Comparison of ENCODE assay signal across 9 cellular contexts in genomic region chr11:124070906-124071621, GRCh38. TPM values are rescaled to one million over a fixed set of nuclear protein-coding genes. Genes with fewer than 3 reads are reported as not detected.
A peak's percentile ranks its signal among the peaks of the same experiment; 100 is the strongest.
DNase-seq lines count a peak whose midpoint lies in the region; ATAC-seq, FAIRE-seq and TF ChIP-seq lines count a peak whose summit lies in the region.
"Had no signal": no experiment of that assay in that cellular context is flagged by ENCODE, and none has a peak within 500 bp of the region (broad histone marks: within the 10 kb centered on the region; RNA-seq: fewer than 3 reads in every experiment).

No MANE protein-coding gene starts in this region.

- peak; percentile 78 for FAIRE-seq in pancreas (lab: Jason Lieb, UNC)

- H3K36me3 ChIP-seq in Peyer's patch: no peaks in the 10 kb centered on the region
- H3K36me3 ChIP-seq in pancreas: no peaks in the 10 kb centered on the region
- H3K36me3 ChIP-seq in upper lobe of left lung: no peaks in the 10 kb centered on the region

- H3K4me3 ChIP-seq in Peyer's patch (no peak overlapping the region), fibroblast of the aortic adventitia (ENCODE audit: low read depth, low read length) (no peak overlapping the region), pancreas (no peak overlapping the region), upper lobe of left lung (no peak overlapping the region)

- TF ChIP-seq POLR2A in Peyer's patch (IDR thresholded peaks at IDR 0.05) (no peak), upper lobe of left lung (IDR thresholded peaks at IDR 0.05) (no peak)

- H3K4me3 Mint-ChIP-seq in activated T-cell treated with anti-CD3 and anti-CD28 coated beads, Interleukin-2, amount 50 U/mL, for 72 hours: peak overlapping the region; percentile 16 to 72

- no peaks in the 10 kb centered on the region for H3K27me3 ChIP-seq in Peyer's patch
- no peaks in the 10 kb centered on the region for H3K27me3 ChIP-seq in pancreas
- peaks cover 0 to 6% (median 0%) of the 10 kb centered on the region in 4 donors for H3K27me3 ChIP-seq in upper lobe of left lung

- H3K36me3 Mint-ChIP-seq in activated T-cell treated with anti-CD3 and anti-CD28 coated beads, Interleukin-2, amount 50 U/mL, for 72 hours (ENCODE audit: insufficient read depth in 2 of 2): no peaks in the 10 kb centered on the region

- DNase-seq in DMS114 treated with DMSO at 0.1 percent for 48 hours (lab: John Stamatoyannopoulos, UW; ENCODE audit: unreplicated experiment): peak; percentile 46
- peak; percentile 66 for DNase-seq in GM20000 (ENCODE audit: low spot score)
- peak; percentile 35 to 76 (median 76) for DNase-seq in Peyer's patch
- peak; percentile 58 to 67 for DNase-seq in activated T-cell treated with anti-CD3 and anti-CD28 coated beads, Interleukin-2, amount 50 U/mL, for 72 hours
- peak; percentile 87 for DNase-seq in fibroblast of the aortic adventitia (ENCODE audit: low read depth)
- peak; percentile 52 to 80 (median 66) for DNase-seq in pancreas
- DNase-seq in upper lobe of left lung: peak in 1 of 2 donors; percentile 66

- no peaks in the 10 kb centered on the region for H3K9me3 ChIP-seq in Peyer's patch
- no peaks in the 10 kb centered on the region for H3K9me3 ChIP-seq in pancreas
- H3K9me3 ChIP-seq in upper lobe of left lung: no peaks in the 10 kb centered on the region

- peaks cover 28% of the 10 kb centered on the region for H3K27me3 Mint-ChIP-seq in activated T-cell treated with anti-CD3 and anti-CD28 coated beads, Interleukin-2, amount 50 U/mL, for 72 hours (ENCODE audit: low read depth)

- H3K4me1 ChIP-seq in Peyer's patch (peaks cover 0 to 10% (median 0%) of the 10 kb centered on the region in 4 donors), pancreas (peaks cover 0 to 2% (median 0%) of the 10 kb centered on the region in 3 donors), upper lobe of left lung (peaks cover 2 to 20% (median 15%) of the 10 kb centered on the region in 4 donors)

- intact Hi-C loops in pancreas (cut with DNase I): loop anchor here in 1 of 3 donors (10.0 kb wide), 2 partner anchors 264 to 524 kb away; no protein-coding TSS in a partner anchor

- peaks cover 18% of the 10 kb centered on the region for H3K4me1 Mint-ChIP-seq in activated T-cell treated with anti-CD3 and anti-CD28 coated beads, Interleukin-2, amount 50 U/mL, for 72 hours (ENCODE audit: low read depth)

- TF ChIP-seq EP300 in upper lobe of left lung (IDR thresholded peaks at IDR 0.05): no peak

- H3K27ac ChIP-seq in Peyer's patch: no peak overlapping the region
- no peak overlapping the region for H3K27ac ChIP-seq in pancreas
- no peak overlapping the region for H3K27ac ChIP-seq in upper lobe of left lung

- peak; percentile 90 for ATAC-seq in HG03575 (IDR thresholded peaks at IDR 0.05; ENCODE audit: extremely low read depth, insufficient number of reproducible peaks, low FRiP score, unreplicated experiment)
- ATAC-seq in activated T-cell treated with anti-CD3 and anti-CD28 coated beads, Interleukin-2, amount 50 U/mL, for 72 hours (replicated peaks in 1 of 2): peak; percentile 32 to 60
- ATAC-seq in pancreas: peak; percentile 72 to 84 (median 74)
- ATAC-seq in upper lobe of left lung (ENCODE audit: low FRiP score in 2 of 2): peak in 1 of 2 donors; percentile 80

- no peaks in the 10 kb centered on the region for H3K9me3 Mint-ChIP-seq in activated T-cell treated with anti-CD3 and anti-CD28 coated beads, Interleukin-2, amount 50 U/mL, for 72 hours

- WGBS in pancreas, 2 donors: 2 to 11% methylated on average over 8 of the region's 8 CpGs
- 4% methylated on average over 8 of the region's 8 CpGs for WGBS in upper lobe of left lung, 2 donors

- TF ChIP-seq CTCF in GM20000 (IDR thresholded peaks at IDR 0.05; ENCODE audit: extremely low read depth, missing control alignments) (peak; percentile 50), Peyer's patch (IDR thresholded peaks at IDR 0.05) (peak; percentile 43 to 75 (median 74)), fibroblast of the aortic adventitia (IDR thresholded peaks at IDR 0.05; ENCODE audit: insufficient read depth, low read length) (peak; percentile 70), pancreas (IDR thresholded peaks at IDR 0.05) (peak; percentile 50 to 80 (median 58)), upper lobe of left lung (IDR thresholded peaks at IDR 0.05) (peak; percentile 52 to 71 (median 60))

- no peak overlapping the region for H3K27ac Mint-ChIP-seq in activated T-cell treated with anti-CD3 and anti-CD28 coated beads, Interleukin-2, amount 50 U/mL, for 72 hours

RNA-seq across cellular contexts. Expression of gene OR10G7, which starts 29.9 kb away (rescaled TPM):
- total RNA-seq in Peyer's patch (not detected), fibroblast of the aortic adventitia (ENCODE audit: low replicate concordance) (not detected in 2 replicates), pancreas (not detected), upper lobe of left lung (not detected)
- total RNA-seq in activated T-cell treated with anti-CD3 and anti-CD28 coated beads, Interleukin-2, amount 50 U/mL, for 72 hours: not detected
- under 1 TPM in 1 of 2 donors, not detected in 1; 0.05 TPM for polyA plus RNA-seq in pancreas
- total RNA-seq: mononuclear cell had no signal

RNA-seq across cellular contexts. Expression of gene VWA5A, which starts 44.2 kb away (rescaled TPM):
- 10 to 100 TPM; 45.2 to 83.4 (median 62.6) TPM for total RNA-seq in Peyer's patch
- 10 to 100 TPM; 14.2 to 19.0 TPM for total RNA-seq in activated T-cell treated with anti-CD3 and anti-CD28 coated beads, Interleukin-2, amount 50 U/mL, for 72 hours
- 20.5 and 28.4 TPM in 2 replicates for total RNA-seq in fibroblast of the aortic adventitia (ENCODE audit: low replicate concordance)
- total RNA-seq in pancreas: 10 to 100 TPM in 5 of 6 donors, 1 to 10 TPM in 1; 9.6 to 28.7 (median 15.6) TPM
- polyA plus RNA-seq in pancreas: 10 to 100 TPM; 12.1 to 27.9 TPM
- 10 to 100 TPM; 16.4 to 39.0 (median 32.9) TPM for total RNA-seq in upper lobe of left lung

RNA-seq across cellular contexts. Expression of gene OR10G8, which starts 44.5 kb away (rescaled TPM):
- total RNA-seq in Peyer's patch: not detected
- total RNA-seq in activated T-cell treated with anti-CD3 and anti-CD28 coated beads, Interleukin-2, amount 50 U/mL, for 72 hours: not detected
- total RNA-seq in fibroblast of the aortic adventitia (ENCODE audit: low replicate concordance): not detected in 2 replicates
- total RNA-seq in pancreas: under 1 TPM in 4 of 6 donors, not detected in 2; 0.18 to 0.51 (median 0.24) TPM
- not detected for polyA plus RNA-seq in pancreas
- total RNA-seq in upper lobe of left lung: not detected
- total RNA-seq: mononuclear cell had no signal

RNA-seq across cellular contexts. Expression of gene OR10G9, which starts 48.3 kb away (rescaled TPM):
- total RNA-seq in Peyer's patch (not detected), fibroblast of the aortic adventitia (ENCODE audit: low replicate concordance) (not detected in 2 replicates), pancreas (under 1 TPM in 5 of 6 donors, not detected in 1; 0.31 to 0.71 (median 0.32) TPM), upper lobe of left lung (not detected)
- total RNA-seq in activated T-cell treated with anti-CD3 and anti-CD28 coated beads, Interleukin-2, amount 50 U/mL, for 72 hours: not detected
- polyA plus RNA-seq in pancreas: under 1 TPM in 1 of 2 donors, not detected in 1; 0.12 TPM
- total RNA-seq: mononuclear cell had no signal

RNA-seq across cellular contexts. Expression of gene OR10G4, which starts 58.3 kb away (rescaled TPM):
- not detected for total RNA-seq in Peyer's patch
- not detected for total RNA-seq in activated T-cell treated with anti-CD3 and anti-CD28 coated beads, Interleukin-2, amount 50 U/mL, for 72 hours
- total RNA-seq in fibroblast of the aortic adventitia (ENCODE audit: low replicate concordance): not detected in 2 replicates
- under 1 TPM; 0.09 to 0.83 (median 0.42) TPM for total RNA-seq in pancreas
- polyA plus RNA-seq in pancreas: under 1 TPM; 0.07 to 0.19 TPM
- total RNA-seq in upper lobe of left lung: not detected
- total RNA-seq: mononuclear cell had no signal
